Comparison of ENCODE assay signal across 31 cellular contexts in genomic region chr1:158520021-158520420, GRCh38. TPM values are rescaled to one million over a fixed set of nuclear protein-coding genes. Genes with fewer than 3 reads are reported as not detected.
"Had no signal": no experiment of that assay in that cellular context is flagged by ENCODE, and none has a peak within 500 bp of the region (broad histone marks: within the 10 kb centered on the region; RNA-seq: fewer than 3 reads in every experiment).

No MANE protein-coding gene starts in this region.

- DNase-seq: colonic mucosa; cortex of kidney; effector CD8-positive, alpha-beta T cell; effector memory CD8-positive, alpha-beta T cell; endodermal cell; erythroblast; esophagus squamous epithelium; foreskin fibroblast; foreskin melanocyte; gastrocnemius medialis; glutamatergic neuron; head of caudate nucleus; heart right ventricle; hippocampal formation; left cardiac atrium; left lung; left ventricle myocardium superior; lower lobe of right lung; mesenchymal stem cell; midbrain had no signal

- H3K4me1 ChIP-seq: colonic mucosa, esophagus squamous epithelium, gastrocnemius medialis, heart right ventricle, left lung, lower lobe of right lung had no signal

- H3K27ac Mint-ChIP-seq: dendritic cell treated with granulocyte-macrophage colony-stimulating factor and Interleukin-4, amounts not matched to agents 40 ng/mL and 50 ng/mL, for 4 days; effector memory CD8-positive, alpha-beta T cell; endodermal cell had no signal

- H3K36me3 ChIP-seq: colonic mucosa, esophagus squamous epithelium, gastrocnemius medialis, heart right ventricle, left lung, lower lobe of right lung had no signal

- H3K9me3 ChIP-seq: colonic mucosa, esophagus squamous epithelium, gastrocnemius medialis, left lung, lower lobe of right lung had no signal

- H3K9me3 Mint-ChIP-seq: dendritic cell treated with granulocyte-macrophage colony-stimulating factor and Interleukin-4, amounts not matched to agents 40 ng/mL and 50 ng/mL, for 4 days; effector memory CD8-positive, alpha-beta T cell had no signal

- H3K27ac ChIP-seq: colonic mucosa, epithelial cell of prostate, esophagus squamous epithelium, gastrocnemius medialis, heart right ventricle, left lung, lower lobe of right lung had no signal

- H3K4me3 Mint-ChIP-seq: dendritic cell treated with granulocyte-macrophage colony-stimulating factor and Interleukin-4, amounts not matched to agents 40 ng/mL and 50 ng/mL, for 4 days; effector memory CD8-positive, alpha-beta T cell; endodermal cell had no signal

- H3K27me3 ChIP-seq: colonic mucosa, esophagus squamous epithelium, gastrocnemius medialis, left lung had no signal

- H3K4me3 ChIP-seq: colonic mucosa, esophagus squamous epithelium, gastrocnemius medialis, heart right ventricle, left lung, lower lobe of right lung had no signal

- ATAC-seq: effector memory CD8-positive, alpha-beta T cell; esophagus mucosa; gastrocnemius medialis; heart right ventricle; left cardiac atrium; left lung; left ventricle myocardium superior; lower lobe of right lung had no signal

RNA-seq across cellular contexts. Expression of gene OR6Y1, which starts 34.2 kb away (rescaled TPM):
- total RNA-seq: colonic mucosa, dermis microvascular lymphatic vessel endothelial cell, endodermal cell, esophagus mucosa, esophagus squamous epithelium, gastrocnemius medialis, glomerular endothelial cell, heart right ventricle, kidney epithelial cell, left cardiac atrium, left lung, left ventricle myocardium superior, lower leg skin, lower lobe of right lung, lung microvascular endothelial cell, mononuclear cell, mucosa of gallbladder had no signal
- polyA plus RNA-seq: heart right ventricle, keratinocyte had no signal

RNA-seq across cellular contexts. Expression of gene OR10R2, which starts 48.0 kb away (rescaled TPM):
- total RNA-seq: colonic mucosa, dermis microvascular lymphatic vessel endothelial cell, endodermal cell, esophagus mucosa, esophagus squamous epithelium, gastrocnemius medialis, glomerular endothelial cell, heart right ventricle, kidney epithelial cell, left cardiac atrium, left lung, left ventricle myocardium superior, lower leg skin, lower lobe of right lung, lung microvascular endothelial cell, mononuclear cell, mucosa of gallbladder had no signal
- polyA plus RNA-seq: heart right ventricle, keratinocyte had no signal

RNA-seq across cellular contexts. Expression of gene OR6P1, which starts 50.4 kb away (rescaled TPM):
- total RNA-seq: colonic mucosa, dermis microvascular lymphatic vessel endothelial cell, endodermal cell, esophagus mucosa, esophagus squamous epithelium, gastrocnemius medialis, glomerular endothelial cell, heart right ventricle, kidney epithelial cell, left cardiac atrium, left lung, left ventricle myocardium superior, lower leg skin, lower lobe of right lung, lung microvascular endothelial cell, mononuclear cell, mucosa of gallbladder had no signal
- polyA plus RNA-seq: heart right ventricle, keratinocyte had no signal

RNA-seq across cellular contexts. Expression of gene OR10K1, which starts 58.4 kb away (rescaled TPM):
- total RNA-seq: colonic mucosa, dermis microvascular lymphatic vessel endothelial cell, endodermal cell, esophagus mucosa, esophagus squamous epithelium, gastrocnemius medialis, glomerular endothelial cell, heart right ventricle, kidney epithelial cell, left cardiac atrium, left lung, left ventricle myocardium superior, lower leg skin, lower lobe of right lung, lung microvascular endothelial cell, mononuclear cell, mucosa of gallbladder had no signal
- polyA plus RNA-seq: heart right ventricle, keratinocyte had no signal

RNA-seq across cellular contexts. Expression of gene OR10X1, which starts 59.7 kb away (rescaled TPM):
- total RNA-seq: colonic mucosa, dermis microvascular lymphatic vessel endothelial cell, endodermal cell, esophagus mucosa, esophagus squamous epithelium, gastrocnemius medialis, glomerular endothelial cell, heart right ventricle, kidney epithelial cell, left cardiac atrium, left lung, left ventricle myocardium superior, lower leg skin, lower lobe of right lung, lung microvascular endothelial cell, mononuclear cell, mucosa of gallbladder had no signal
- polyA plus RNA-seq: heart right ventricle, keratinocyte had no signal
